19 cellular contexts compared by ENCODE assay signal in the genomic region with DNA sequence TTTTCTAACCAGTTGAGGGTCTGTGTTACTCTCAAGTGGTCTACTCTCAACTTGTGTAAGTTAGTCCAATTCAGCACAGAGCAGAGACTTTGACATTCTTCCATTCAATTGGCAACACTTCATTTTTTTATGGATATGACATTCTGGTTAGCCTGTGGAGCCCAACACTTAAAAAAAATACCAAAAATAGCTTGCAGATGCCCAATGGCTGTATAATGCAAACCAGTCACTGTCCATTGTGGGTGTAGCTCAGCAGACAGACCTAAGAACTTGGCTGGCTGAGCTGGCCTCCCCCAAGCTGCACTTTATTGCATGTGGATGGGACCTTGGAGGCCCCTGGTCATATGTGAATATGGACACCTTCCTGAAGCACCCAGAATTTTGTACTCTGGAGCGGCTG.
DNase-seq lines count a peak whose midpoint lies in the region; ATAC-seq and TF ChIP-seq lines count a peak whose summit lies in the region.
"Had no signal": no experiment of that assay in that cellular context is flagged by ENCODE, and none has a peak within 500 bp of the region (broad histone marks: within the 10 kb centered on the region; RNA-seq: fewer than 3 reads in every experiment).

No MANE protein-coding gene starts in this region.

- H3K9me3 ChIP-seq in right atrium auricular region (no peaks in the 10 kb centered on the region), esophagus (ENCODE audit: control insufficient read depth in 2 of 2, insufficient read depth in 1 of 2, low read depth in 1 of 2, low read length in 1 of 2) (no peaks in the 10 kb centered on the region), prostate gland (no peaks in the 10 kb centered on the region), aorta (ENCODE audit: control insufficient read depth, low read length) (no peaks in the 10 kb centered on the region), A673 (ENCODE audit: low read depth, low read length, poor library complexity, severe bottlenecking) (no peaks in the 10 kb centered on the region)
- H3K9me3 ChIP-seq: upper lobe of right lung had no signal

- no TSS peak for BruUV-seq in A673 (replicated peaks; lab: Mats Ljungman, UMichigan)

- DNase-seq in right atrium auricular region (ENCODE audit: low spot score) (no peak), Right ventricle myocardium superior (no peak), prostate gland (ENCODE audit: low spot score) (no peak), aorta (no peak), HT-29 (ENCODE audit: low spot score) (no peak), HK-2 (ENCODE audit: unreplicated experiment) (no peak), A673 (ENCODE audit: low spot score) (no peak)
- DNase-seq: activated CD4-positive, alpha-beta T cell treated with anti-CD3 and anti-CD28 coated beads, Interleukin-2, amount 50 U/mL, for 48 hours; activated T-cell treated with anti-CD3 and anti-CD28 coated beads, Interleukin-2, amount 50 U/mL, for 24 hours; CD4-positive, alpha-beta memory T cell; DND-41; effector CD8-positive, alpha-beta T cell; H7; left cardiac atrium; NK-92 treated with Interleukin-12 subunit alpha and Interleukin-12 subunit beta, amount 100 ng/mL, for 24 hours; occipital lobe; T-helper 1 cell; upper lobe of right lung had no signal

- TF ChIP-seq CTCF in right atrium auricular region (IDR thresholded peaks at IDR 0.05) (no peak), prostate gland (IDR thresholded peaks at IDR 0.05) (no peak), A673 (conservative IDR thresholded peaks at IDR 0.05; ENCODE audit: low read depth, low read length) (no peak)

- CTCF ChIA-PET in A673 (lab: Charles Lee), result no interaction called here

- TF ChIP-seq POLR2A in prostate gland (IDR thresholded peaks at IDR 0.05), result no peak

- no peaks in the 10 kb centered on the region for H3K27me3 ChIP-seq in right atrium auricular region
- no peaks in the 10 kb centered on the region for H3K27me3 ChIP-seq in esophagus (ENCODE audit: control insufficient read depth in 1 of 2, insufficient read depth in 2 of 2, low read length in 2 of 2)
- no peaks in the 10 kb centered on the region for H3K27me3 ChIP-seq in prostate gland (replicated peaks; ENCODE audit: insufficient read depth)
- H3K27me3 ChIP-seq in aorta (ENCODE audit: control insufficient read depth in 1 of 2, insufficient read depth in 2 of 2, low read length in 1 of 2), result no peaks in the 10 kb centered on the region
- no peaks in the 10 kb centered on the region for H3K27me3 ChIP-seq in A673 (replicated peaks; ENCODE audit: insufficient read depth, low read depth, low read length, poor library complexity)
- H3K27me3 ChIP-seq: upper lobe of right lung had no signal

- POLR2A ChIA-PET in A673 (lab: Charles Lee; ENCODE audit: low non-redundant PET), result no interaction called here

- H3K27ac ChIP-seq in right atrium auricular region (peak overlapping the region; percentile 28 to 86), esophagus (ENCODE audit: low read depth in 2 of 2, low read length in 1 of 2) (peak overlapping the region; percentile 1 to 82), prostate gland (peak overlapping the region; percentile 71), aorta (ENCODE audit: low read depth in 1 of 2, low read length in 2 of 2) (peak overlapping the region; percentile 98 to 100), A673 (ENCODE audit: low read depth, low read length, poor library complexity, severe bottlenecking) (no peak overlapping the region)
- H3K27ac ChIP-seq: upper lobe of right lung had no signal

- ATAC-seq in Right ventricle myocardium superior (ENCODE audit: poor library complexity), result no peak
- ATAC-seq in aorta (ENCODE audit: low FRiP score), result no peak
- ATAC-seq: upper lobe of right lung had no signal

- WGBS in esophagus, 2 donors, result 87 to 91% methylated on average over 1 of the region's 1 CpG
- 79% methylated on average over 1 of the region's 1 CpG for WGBS in prostate gland
- WGBS in aorta, 2 donors, result 83 to 100% methylated on average over 1 of the region's 1 CpG

- no peak overlapping the region for H3K4me3 ChIP-seq in right atrium auricular region
- no peak overlapping the region for H3K4me3 ChIP-seq in esophagus (ENCODE audit: low read depth in 1 of 2, low read length in 2 of 2)
- H3K4me3 ChIP-seq in prostate gland, result no peak overlapping the region
- H3K4me3 ChIP-seq in aorta (ENCODE audit: low read length in 2 of 2), result no peak overlapping the region
- no peak overlapping the region for H3K4me3 ChIP-seq in A673 (ENCODE audit: low read depth, low read length, poor library complexity, severe bottlenecking)
- H3K4me3 ChIP-seq: upper lobe of right lung had no signal

- intact Hi-C loops in Right ventricle myocardium superior (cut with DNase I), result no loop called here
- intact Hi-C loops in prostate gland (cut with DNase I), result loop anchor here (2.0 kb wide), 2 partner anchors 36 to 44 kb away; no protein-coding TSS in a partner anchor
- intact Hi-C loops in aorta (cut with DNase I), result loop anchor here in 1 of 2 donors (10.0 kb wide), 1 partner anchor 488 kb away; no protein-coding TSS in a partner anchor
- intact Hi-C loops in A673 (cut with micrococcal nuclease; ENCODE audit: unreplicated experiment), result no loop called here

- peaks cover 0 to 68% of the 10 kb centered on the region in 2 donors for H3K4me1 ChIP-seq in right atrium auricular region
- H3K4me1 ChIP-seq in esophagus (ENCODE audit: control insufficient read depth in 2 of 2, insufficient read depth in 2 of 2, low read length in 1 of 2), result peaks cover 0 to 6% of the 10 kb centered on the region in 2 donors
- no peaks in the 10 kb centered on the region for H3K4me1 ChIP-seq in prostate gland (replicated peaks)
- H3K4me1 ChIP-seq in aorta (ENCODE audit: control insufficient read depth in 1 of 2, insufficient read depth in 2 of 2, low read length in 2 of 2), result peaks cover 7 to 10% of the 10 kb centered on the region in 2 donors
- H3K4me1 ChIP-seq in A673 (ENCODE audit: insufficient read depth, low read length, poor library complexity, severe bottlenecking), result no peaks in the 10 kb centered on the region

- H3K36me3 ChIP-seq in right atrium auricular region (peaks cover under 1% of the 10 kb centered on the region), esophagus (ENCODE audit: control insufficient read depth in 2 of 2, insufficient read depth in 2 of 2, low read length in 1 of 2) (no peaks in the 10 kb centered on the region), prostate gland (no peaks in the 10 kb centered on the region), aorta (ENCODE audit: control insufficient read depth in 1 of 2, insufficient read depth in 2 of 2, low read length in 1 of 2) (no peaks in the 10 kb centered on the region), A673 (ENCODE audit: insufficient read depth, low read length, poor library complexity, severe bottlenecking) (no peaks in the 10 kb centered on the region)
- H3K36me3 ChIP-seq: upper lobe of right lung had no signal
